ENCODE assay signal across 8 cellular contexts in genomic region chr15:72199721-72200212, GRCh38. TPM values are rescaled to one million over a fixed set of nuclear protein-coding genes. Genes with fewer than 3 reads are reported as not detected.
A peak's percentile ranks its signal among the peaks of the same experiment; 100 is the strongest.
DNase-seq lines count a peak whose midpoint lies in the region; ATAC-seq and TF ChIP-seq lines count a peak whose summit lies in the region.

No MANE protein-coding gene starts in this region.

- peaks cover 2 to 26% (median 12%) of the 10 kb centered on the region in 5 donors for H3K27me3 Mint-ChIP-seq in naive thymus-derived CD8-positive, alpha-beta T cell

- 52% methylated on average over 2 of the region's 2 CpGs for WGBS in esophagus muscularis mucosa

- H3K27me3 ChIP-seq in esophagus muscularis mucosa = peaks cover 0 to 19% (median 0%) of the 10 kb centered on the region in 4 donors

- H3K9me3 Mint-ChIP-seq in naive thymus-derived CD8-positive, alpha-beta T cell = no peaks in the 10 kb centered on the region

- H3K27ac Mint-ChIP-seq in naive thymus-derived CD8-positive, alpha-beta T cell = peak overlapping the region in 5 of 10 donors; percentile 8 to 77 (median 43)

- H3K4me1 Mint-ChIP-seq in naive thymus-derived CD8-positive, alpha-beta T cell = peaks cover 3 to 15% (median 9%) of the 10 kb centered on the region in 4 donors

- no peak overlapping the region for H3K4me3 ChIP-seq in esophagus muscularis mucosa

- ATAC-seq in HG03565 (IDR thresholded peaks at IDR 0.05; ENCODE audit: unreplicated experiment) = peak; percentile 33
- peak; percentile 81 to 83 for ATAC-seq in naive thymus-derived CD8-positive, alpha-beta T cell
- ATAC-seq in GM18520 (IDR thresholded peaks at IDR 0.05; ENCODE audit: unreplicated experiment) = no peak

- H3K27ac ChIP-seq in esophagus muscularis mucosa (replicated peaks in 1 of 4) = peak overlapping the region in 3 of 4 donors; percentile 8 to 37 (median 34)

- H3K4me1 ChIP-seq in esophagus muscularis mucosa = peaks cover 34 to 55% (median 49%) of the 10 kb centered on the region in 4 donors

- DNase-seq in GDM1 (lab: John Stamatoyannopoulos, UW) (peak; percentile 59), OCI-M1 (lab: John Stamatoyannopoulos, UW) (peak; percentile 84), activated T-cell treated with anti-CD3 and anti-CD28 coated beads for 48 hours (ENCODE audit: low read depth) (peak; percentile 55), esophagus muscularis mucosa (ENCODE audit: extremely low spot score) (no peak)
- peak; percentile 44 to 85 (median 71) for DNase-seq in naive thymus-derived CD8-positive, alpha-beta T cell
- peak; percentile 41 to 75 (median 58) for DNase-seq in stimulated activated naive CD4-positive, alpha-beta T cell (lab: John Stamatoyannopoulos, UW)

- peaks cover 33 to 63% (median 59%) of the 10 kb centered on the region in 4 donors for H3K36me3 ChIP-seq in esophagus muscularis mucosa

- peaks cover 0 to 68% (median 8%) of the 10 kb centered on the region in 3 donors for H3K36me3 Mint-ChIP-seq in naive thymus-derived CD8-positive, alpha-beta T cell

- no peak for TF ChIP-seq EP300 in esophagus muscularis mucosa (IDR thresholded peaks at IDR 0.05)

- TF ChIP-seq CTCF in esophagus muscularis mucosa (IDR thresholded peaks at IDR 0.05) = peak; percentile 85 to 95 (median 90)

- intact Hi-C loops in esophagus muscularis mucosa (cut with DNase I) = loop anchor here (2.0 to 5.0 kb wide), 2 partner anchors 33 to 85 kb away; partner anchors contain the start of gene PKM

- no peak for TF ChIP-seq POLR2A in esophagus muscularis mucosa (IDR thresholded peaks at IDR 0.05; ENCODE audit: low read depth)

- POLR2A ChIA-PET in naive thymus-derived CD8-positive, alpha-beta T cell (lab: Charles Lee) = interaction anchor here (1.0 to 2.7 kb wide), 4 partner anchors 28 to 74 kb away, joined by 3 to 8 read pairs (median 8); partner anchors contain the start of gene PKM

- no peaks in the 10 kb centered on the region for H3K9me3 ChIP-seq in esophagus muscularis mucosa

- peak overlapping the region in 2 of 10 donors; percentile 10 to 24 for H3K4me3 Mint-ChIP-seq in naive thymus-derived CD8-positive, alpha-beta T cell

RNA-seq across cellular contexts. Expression of gene GRAMD2A, which starts 2.2 kb away (rescaled TPM):
- total RNA-seq in esophagus muscularis mucosa = 1 to 10 TPM in 2 of 4 donors, under 1 TPM in 2; 0.33 to 2.5 (median 0.75) TPM
- total RNA-seq in naive thymus-derived CD8-positive, alpha-beta T cell = not detected
- not detected for polyA plus RNA-seq in naive thymus-derived CD8-positive, alpha-beta T cell

RNA-seq across cellular contexts. Expression of gene PKM, which starts 31.2 kb away (rescaled TPM):
- total RNA-seq in esophagus muscularis mucosa = 100 to 1,000 TPM; 392 to 605 (median 482) TPM
- total RNA-seq in naive thymus-derived CD8-positive, alpha-beta T cell = 100 to 1,000 TPM; 277 to 285 TPM
- 100 to 1,000 TPM; 305 to 330 (median 318) TPM for polyA plus RNA-seq in naive thymus-derived CD8-positive, alpha-beta T cell
